8 cellular contexts compared by ENCODE assay signal in genomic region chr1:155860939-155861496, GRCh38. TPM values are rescaled to one million over a fixed set of nuclear protein-coding genes. Genes with fewer than 3 reads are reported as not detected.
DNase-seq lines count a peak whose midpoint lies in the region; ATAC-seq and TF ChIP-seq lines count a peak whose summit lies in the region.

No MANE protein-coding gene starts in this region.

- H3K9me3 Mint-ChIP-seq in HFFc6: no peaks in the 10 kb centered on the region

- peak overlapping the region; percentile 54 for H3K9ac ChIP-seq in mucosa of stomach (ENCODE audit: low read length)

- peak; percentile 22 for DNase-seq in ACHN
- DNase-seq in HFFc6: no peak
- DNase-seq in body of pancreas: no peak
- no peak for DNase-seq in CD1c-positive myeloid dendritic cell (ENCODE audit: extremely low spot score)
- DNase-seq in left lobe of liver (ENCODE audit: low spot score): no peak

- TF ChIP-seq POLR2A in body of pancreas (IDR thresholded peaks at IDR 0.05): no peak

- H3K36me3 ChIP-seq in body of pancreas (replicated peaks in 1 of 2; ENCODE audit: insufficient read depth in 1 of 2, low read depth in 2 of 2) (no peaks in the 10 kb centered on the region), mucosa of stomach (ENCODE audit: control insufficient read depth, insufficient read depth, low read length) (no peaks in the 10 kb centered on the region)

- peaks cover 57% of the 10 kb centered on the region for H3K4me1 Mint-ChIP-seq in HFFc6 (ENCODE audit: low read depth)

- no peak overlapping the region for H3K4me3 ChIP-seq in body of pancreas
- no peak overlapping the region for H3K4me3 ChIP-seq in mucosa of stomach (ENCODE audit: low read length)

- intact Hi-C loops in body of pancreas (cut with DNase I): no loop called here

- TF ChIP-seq CTCF in HFFc6 (IDR thresholded peaks at IDR 0.05) (no peak), body of pancreas (IDR thresholded peaks at IDR 0.05) (no peak)

- peak overlapping the region; percentile 94 for H3K4me3 Mint-ChIP-seq in HFFc6

- H3K9me3 ChIP-seq in body of pancreas: no peaks in the 10 kb centered on the region
- no peaks in the 10 kb centered on the region for H3K9me3 ChIP-seq in mucosa of stomach (ENCODE audit: control insufficient read depth, low read length)

- no peaks in the 10 kb centered on the region for H3K27me3 ChIP-seq in body of pancreas
- peaks cover 11% of the 10 kb centered on the region for H3K27me3 ChIP-seq in mucosa of stomach (ENCODE audit: control insufficient read depth, insufficient read depth, low read length)

- no peak for ATAC-seq in body of pancreas
- no peak for ATAC-seq in GM19023 (IDR thresholded peaks at IDR 0.05; ENCODE audit: unreplicated experiment)
- no peak for ATAC-seq in left lobe of liver
- no peak for ATAC-seq in GM21390 (IDR thresholded peaks at IDR 0.05; ENCODE audit: unreplicated experiment)

- H3K27ac ChIP-seq in body of pancreas: peak overlapping the region in 3 of 4 donors; percentile 10 to 81 (median 54)

- H3K36me3 Mint-ChIP-seq in HFFc6 (ENCODE audit: low read depth): peaks cover 10% of the 10 kb centered on the region

- in situ Hi-C loops in ACHN (cut with HindIII; ENCODE audit: low pct_ligation_motif_present, low pct_unique_long_range_greater_than_20kb, low sequenced_read_pairs): no loop called here

- peak overlapping the region; percentile 93 for H3K27ac Mint-ChIP-seq in HFFc6

- H3K4me1 ChIP-seq in body of pancreas (peaks cover 24% of the 10 kb centered on the region), mucosa of stomach (ENCODE audit: control insufficient read depth, insufficient read depth, low read length) (peaks cover 20% of the 10 kb centered on the region)

- WGBS in body of pancreas, 2 donors: 78 to 82% methylated on average over 2 of the region's 2 CpGs

- H3K27me3 Mint-ChIP-seq in HFFc6 (ENCODE audit: insufficient read depth): no peaks in the 10 kb centered on the region; the same call in 1 of the 2 replicates

RNA-seq across cellular contexts. Expression of gene SYT11, which starts 1.7 kb away (rescaled TPM):
- 10 to 100 TPM; 38.9 to 56.0 (median 48.8) TPM for total RNA-seq in HFFc6 (2021; fragmentation: NEBNext Ultra II Directional; extraction: Animal tissue kit (Norgen Biotek cat#: 25700))
- total RNA-seq in body of pancreas (1 to 10 TPM; 1.3 to 5.4 TPM), left lobe of liver (0.58 TPM)

RNA-seq across cellular contexts. Expression of gene GON4L, which starts 4.0 kb away (rescaled TPM):
- 10 to 100 TPM; 24.2 to 31.3 (median 28.6) TPM for total RNA-seq in HFFc6 (2021; fragmentation: NEBNext Ultra II Directional; extraction: Animal tissue kit (Norgen Biotek cat#: 25700))
- 10 to 100 TPM; 26.7 to 44.4 TPM for total RNA-seq in body of pancreas
- 19.9 TPM for total RNA-seq in left lobe of liver

RNA-seq across cellular contexts. Expression of gene RIT1, which starts 50.1 kb away (rescaled TPM):
- total RNA-seq in HFFc6 (2021; fragmentation: NEBNext Ultra II Directional; extraction: Animal tissue kit (Norgen Biotek cat#: 25700)): 10 to 100 TPM; 26.1 to 35.4 (median 32.1) TPM
- 10 to 100 TPM in 1 of 2 donors, 1 to 10 TPM in 1; 6.9 to 16.1 TPM for total RNA-seq in body of pancreas
- 7.2 TPM for total RNA-seq in left lobe of liver

Comparison
In these comparisons a context has a peak if more than half of its experiments do, and no peak if none do; other contexts are left out.
1. RNA of gene SYT11, which starts 1.7 kb away (total RNA-seq): 38.9 to 56.0 TPM in HFFc6; 1.3 to 5.4 TPM in body of pancreas and 0.58 TPM in left lobe of liver (single experiment); every median in the first group is over 4 times any median in the second.